In the genomic region with DNA sequence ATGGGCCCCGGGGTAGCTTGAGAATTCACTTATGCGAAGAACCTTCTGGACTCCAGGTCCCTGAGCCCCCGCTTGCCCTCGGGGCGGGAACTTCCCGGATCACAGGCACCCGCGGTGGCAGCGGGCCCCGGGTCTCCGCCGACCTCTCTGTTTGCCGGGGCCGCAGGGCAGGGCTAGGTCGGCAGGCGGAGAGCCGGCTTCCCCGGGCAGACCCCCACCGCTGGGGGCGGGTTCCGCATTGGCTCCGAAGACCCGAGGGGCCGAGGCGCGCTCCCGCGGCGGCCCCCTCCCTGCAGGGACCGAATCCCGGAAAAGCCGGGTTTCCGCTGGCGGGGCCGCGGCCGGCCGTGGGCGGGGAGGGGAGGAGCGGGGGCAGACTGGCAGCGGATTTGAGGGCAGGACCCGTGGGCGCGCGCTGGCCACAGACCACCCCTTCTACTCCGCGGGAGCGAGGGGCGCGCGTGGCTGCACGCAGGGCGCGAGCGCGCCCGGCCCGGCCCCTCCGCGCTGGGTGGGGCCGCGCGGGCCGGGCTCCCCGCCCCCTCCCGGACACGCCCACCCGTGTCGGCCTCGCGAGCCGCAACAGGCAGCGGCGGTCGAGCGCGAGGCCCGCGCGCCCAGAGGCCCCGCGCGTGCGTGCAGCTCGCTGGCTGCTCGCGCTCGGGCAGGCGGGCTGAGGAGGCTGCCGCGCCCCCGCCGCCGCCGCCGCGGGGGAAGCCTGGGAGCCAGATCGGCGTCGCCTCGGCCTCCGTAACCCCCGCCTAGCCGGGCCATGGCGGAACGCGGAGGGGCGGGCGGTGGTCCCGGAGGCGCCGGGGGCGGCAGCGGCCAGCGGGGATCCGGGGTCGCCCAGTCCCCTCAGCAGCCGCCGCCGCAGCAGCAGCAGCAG, we compare ENCODE assay signal across 1 cellular context.
A peak's percentile ranks its signal among the peaks of the same experiment; 100 is the strongest.
TF ChIP-seq lines count a peak whose summit lies in the region.

A gene (plus strand): TSS at position 558 of the 889 bp plus-strand sequence. CDS start 215 bp downstream, at position 773.

TF ChIP-seq in GM12878, 131 proteins besides CTCF, POLR2A, EP300 and RAD21 (continued from another document and continues in another):
- TF ChIP-seq IKZF2 (IDR thresholded peaks at IDR 0.05) = 0 out of 4 replicates have a peak, but pooled peaks of 1 of the 2 experiments have one; percentile 29
- TF ChIP-seq ZZZ3 (IDR thresholded peaks at IDR 0.05; ENCODE audit: control insufficient read depth, insufficient read length, low read depth) = no peak
- TF ChIP-seq, protein P1, sequence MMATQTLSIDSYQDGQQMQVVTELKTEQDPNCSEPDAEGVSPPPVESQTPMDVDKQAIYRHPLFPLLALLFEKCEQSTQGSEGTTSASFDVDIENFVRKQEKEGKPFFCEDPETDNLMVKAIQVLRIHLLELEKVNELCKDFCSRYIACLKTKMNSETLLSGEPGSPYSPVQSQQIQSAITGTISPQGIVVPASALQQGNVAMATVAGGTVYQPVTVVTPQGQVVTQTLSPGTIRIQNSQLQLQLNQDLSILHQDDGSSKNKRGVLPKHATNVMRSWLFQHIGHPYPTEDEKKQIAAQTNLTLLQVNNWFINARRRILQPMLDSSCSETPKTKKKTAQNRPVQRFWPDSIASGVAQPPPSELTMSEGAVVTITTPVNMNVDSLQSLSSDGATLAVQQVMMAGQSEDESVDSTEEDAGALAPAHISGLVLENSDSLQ (IDR thresholded peaks at IDR 0.05) = peak; percentile 26; the same call in 1 of the 2 replicates
- TF ChIP-seq BCL11A (IDR thresholded peaks at IDR 0.05; ENCODE audit: low read depth, low read length) = no peak
- peak; percentile 26; the same call in 1 of the 2 replicates for TF ChIP-seq NR2C1 (IDR thresholded peaks at IDR 0.05)
- no peak for TF ChIP-seq FOXM1 (IDR thresholded peaks at IDR 0.05; ENCODE audit: low read depth, low read length)
- no peak for TF ChIP-seq MYB (IDR thresholded peaks at IDR 0.05; ENCODE audit: borderline replicate concordance, low read depth, low read length)
- TF ChIP-seq, protein P2, sequence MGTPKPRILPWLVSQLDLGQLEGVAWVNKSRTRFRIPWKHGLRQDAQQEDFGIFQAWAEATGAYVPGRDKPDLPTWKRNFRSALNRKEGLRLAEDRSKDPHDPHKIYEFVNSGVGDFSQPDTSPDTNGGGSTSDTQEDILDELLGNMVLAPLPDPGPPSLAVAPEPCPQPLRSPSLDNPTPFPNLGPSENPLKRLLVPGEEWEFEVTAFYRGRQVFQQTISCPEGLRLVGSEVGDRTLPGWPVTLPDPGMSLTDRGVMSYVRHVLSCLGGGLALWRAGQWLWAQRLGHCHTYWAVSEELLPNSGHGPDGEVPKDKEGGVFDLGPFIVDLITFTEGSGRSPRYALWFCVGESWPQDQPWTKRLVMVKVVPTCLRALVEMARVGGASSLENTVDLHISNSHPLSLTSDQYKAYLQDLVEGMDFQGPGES (IDR thresholded peaks at IDR 0.05) = no peak
- no peak for TF ChIP-seq HDAC6 (IDR thresholded peaks at IDR 0.05; ENCODE audit: unreplicated experiment)
- TF ChIP-seq IRF4 (IDR thresholded peaks at IDR 0.05; ENCODE audit: low read depth, low read length) = no peak
- 0 out of 2 replicates have a peak, but pooled peaks have one; percentile 9 for TF ChIP-seq TCF3 (IDR thresholded peaks at IDR 0.05; ENCODE audit: borderline replicate concordance, insufficient read depth, low read depth, low read length)
- no peak; the same call in 1 of the 2 replicates for TF ChIP-seq RB1 (IDR thresholded peaks at IDR 0.05; ENCODE audit: borderline replicate concordance)
- no peak for TF ChIP-seq ZNF217 (IDR thresholded peaks at IDR 0.05)
- TF ChIP-seq DPF2 (IDR thresholded peaks at IDR 0.05) = peak; percentile 54; the same call in 1 of the 2 replicates
- 0 out of 2 replicates have a peak, but pooled peaks have one; percentile 16 for TF ChIP-seq NRF1 (conservative IDR thresholded peaks at IDR 0.05; ENCODE audit: low read depth, low read length)
- TF ChIP-seq GATAD2B (conservative IDR thresholded peaks at IDR 0.05; ENCODE audit: low read depth) = peak; percentile 48; the same call in 1 of the 2 replicates
- peak; percentile 65; the same call in 1 of the 2 replicates for TF ChIP-seq NR2F1 (conservative IDR thresholded peaks at IDR 0.05)
- TF ChIP-seq GABPA (IDR thresholded peaks at IDR 0.05; ENCODE audit: low read depth) = no peak
- TF ChIP-seq RFX5 (IDR thresholded peaks at IDR 0.05; ENCODE audit: low read depth, low read length) = no peak
- TF ChIP-seq EGR1 (IDR thresholded peaks at IDR 0.05; ENCODE audit: borderline replicate concordance in 1 of 2, low read depth in 2 of 2, low read length in 2 of 2) = peak in 1 of 2 experiments; percentile 91; a peak in 2 of 3 replicates
- TF ChIP-seq ZBED1 (IDR thresholded peaks at IDR 0.05; ENCODE audit: borderline replicate concordance) = peak; percentile 21; the same call in 1 of the 2 replicates
- TF ChIP-seq, protein P3, sequence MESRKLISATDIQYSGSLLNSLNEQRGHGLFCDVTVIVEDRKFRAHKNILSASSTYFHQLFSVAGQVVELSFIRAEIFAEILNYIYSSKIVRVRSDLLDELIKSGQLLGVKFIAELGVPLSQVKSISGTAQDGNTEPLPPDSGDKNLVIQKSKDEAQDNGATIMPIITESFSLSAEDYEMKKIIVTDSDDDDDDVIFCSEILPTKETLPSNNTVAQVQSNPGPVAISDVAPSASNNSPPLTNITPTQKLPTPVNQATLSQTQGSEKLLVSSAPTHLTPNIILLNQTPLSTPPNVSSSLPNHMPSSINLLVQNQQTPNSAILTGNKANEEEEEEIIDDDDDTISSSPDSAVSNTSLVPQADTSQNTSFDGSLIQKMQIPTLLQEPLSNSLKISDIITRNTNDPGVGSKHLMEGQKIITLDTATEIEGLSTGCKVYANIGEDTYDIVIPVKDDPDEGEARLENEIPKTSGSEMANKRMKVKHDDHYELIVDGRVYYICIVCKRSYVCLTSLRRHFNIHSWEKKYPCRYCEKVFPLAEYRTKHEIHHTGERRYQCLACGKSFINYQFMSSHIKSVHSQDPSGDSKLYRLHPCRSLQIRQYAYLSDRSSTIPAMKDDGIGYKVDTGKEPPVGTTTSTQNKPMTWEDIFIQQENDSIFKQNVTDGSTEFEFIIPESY (IDR thresholded peaks at IDR 0.05) = no peak
- TF ChIP-seq, protein P4, sequence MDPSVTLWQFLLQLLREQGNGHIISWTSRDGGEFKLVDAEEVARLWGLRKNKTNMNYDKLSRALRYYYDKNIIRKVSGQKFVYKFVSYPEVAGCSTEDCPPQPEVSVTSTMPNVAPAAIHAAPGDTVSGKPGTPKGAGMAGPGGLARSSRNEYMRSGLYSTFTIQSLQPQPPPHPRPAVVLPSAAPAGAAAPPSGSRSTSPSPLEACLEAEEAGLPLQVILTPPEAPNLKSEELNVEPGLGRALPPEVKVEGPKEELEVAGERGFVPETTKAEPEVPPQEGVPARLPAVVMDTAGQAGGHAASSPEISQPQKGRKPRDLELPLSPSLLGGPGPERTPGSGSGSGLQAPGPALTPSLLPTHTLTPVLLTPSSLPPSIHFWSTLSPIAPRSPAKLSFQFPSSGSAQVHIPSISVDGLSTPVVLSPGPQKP (IDR thresholded peaks at IDR 0.05; ENCODE audit: low read depth, low read length) = 0 out of 2 replicates have a peak, but pooled peaks have one; percentile 12
- peak; percentile 23 to 84; a peak in 3 of 4 replicates for TF ChIP-seq BHLHE40 (IDR thresholded peaks at IDR 0.05; ENCODE audit: borderline replicate concordance in 1 of 2, low read depth in 2 of 2, low read length in 1 of 2)
- no peak for TF ChIP-seq WRNIP1 (IDR thresholded peaks at IDR 0.05; ENCODE audit: borderline replicate concordance, low read depth, low read length)
- peak; percentile 44 for TF ChIP-seq RUNX3 (IDR thresholded peaks at IDR 0.05; ENCODE audit: low read length)
- TF ChIP-seq RBBP5 (conservative IDR thresholded peaks at IDR 0.05) = no peak
- 0 out of 2 replicates have a peak, but pooled peaks have one; percentile 67 for TF ChIP-seq SMARCA5 (IDR thresholded peaks at IDR 0.05)
- peak; percentile 50; the same call in 1 of the 2 replicates for TF ChIP-seq PML (IDR thresholded peaks at IDR 0.05; ENCODE audit: low read length)
- TF ChIP-seq CHD2 (IDR thresholded peaks at IDR 0.05; ENCODE audit: borderline replicate concordance, low read depth, low read length) = peak; percentile 67; the same call in 1 of the 2 replicates
- 0 out of 2 replicates have a peak, but pooled peaks have one; percentile 27 for TF ChIP-seq TAF1 (IDR thresholded peaks at IDR 0.05; ENCODE audit: borderline replicate concordance, low read depth, low read length)
- TF ChIP-seq, protein P5, sequence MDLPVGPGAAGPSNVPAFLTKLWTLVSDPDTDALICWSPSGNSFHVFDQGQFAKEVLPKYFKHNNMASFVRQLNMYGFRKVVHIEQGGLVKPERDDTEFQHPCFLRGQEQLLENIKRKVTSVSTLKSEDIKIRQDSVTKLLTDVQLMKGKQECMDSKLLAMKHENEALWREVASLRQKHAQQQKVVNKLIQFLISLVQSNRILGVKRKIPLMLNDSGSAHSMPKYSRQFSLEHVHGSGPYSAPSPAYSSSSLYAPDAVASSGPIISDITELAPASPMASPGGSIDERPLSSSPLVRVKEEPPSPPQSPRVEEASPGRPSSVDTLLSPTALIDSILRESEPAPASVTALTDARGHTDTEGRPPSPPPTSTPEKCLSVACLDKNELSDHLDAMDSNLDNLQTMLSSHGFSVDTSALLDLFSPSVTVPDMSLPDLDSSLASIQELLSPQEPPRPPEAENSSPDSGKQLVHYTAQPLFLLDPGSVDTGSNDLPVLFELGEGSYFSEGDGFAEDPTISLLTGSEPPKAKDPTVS (IDR thresholded peaks at IDR 0.05; ENCODE audit: low read depth, low read length) = 0 out of 2 replicates have a peak, but pooled peaks have one; percentile 55
- TF ChIP-seq, protein P6, sequence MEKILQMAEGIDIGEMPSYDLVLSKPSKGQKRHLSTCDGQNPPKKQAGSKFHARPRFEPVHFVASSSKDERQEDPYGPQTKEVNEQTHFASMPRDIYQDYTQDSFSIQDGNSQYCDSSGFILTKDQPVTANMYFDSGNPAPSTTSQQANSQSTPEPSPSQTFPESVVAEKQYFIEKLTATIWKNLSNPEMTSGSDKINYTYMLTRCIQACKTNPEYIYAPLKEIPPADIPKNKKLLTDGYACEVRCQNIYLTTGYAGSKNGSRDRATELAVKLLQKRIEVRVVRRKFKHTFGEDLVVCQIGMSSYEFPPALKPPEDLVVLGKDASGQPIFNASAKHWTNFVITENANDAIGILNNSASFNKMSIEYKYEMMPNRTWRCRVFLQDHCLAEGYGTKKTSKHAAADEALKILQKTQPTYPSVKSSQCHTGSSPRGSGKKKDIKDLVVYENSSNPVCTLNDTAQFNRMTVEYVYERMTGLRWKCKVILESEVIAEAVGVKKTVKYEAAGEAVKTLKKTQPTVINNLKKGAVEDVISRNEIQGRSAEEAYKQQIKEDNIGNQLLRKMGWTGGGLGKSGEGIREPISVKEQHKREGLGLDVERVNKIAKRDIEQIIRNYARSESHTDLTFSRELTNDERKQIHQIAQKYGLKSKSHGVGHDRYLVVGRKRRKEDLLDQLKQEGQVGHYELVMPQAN (conservative IDR thresholded peaks at IDR 0.05) = peak; percentile 14
- TF ChIP-seq MXI1 (IDR thresholded peaks at IDR 0.05; ENCODE audit: low read depth, low read length) = peak; percentile 30; the same call in 1 of the 2 replicates
- no peak for TF ChIP-seq SREBF2 (IDR thresholded peaks at IDR 0.05; ENCODE audit: low read length)
- TF ChIP-seq CREB1 (IDR thresholded peaks at IDR 0.05; ENCODE audit: low read depth) = no peak
- peak; percentile 87 for TF ChIP-seq BACH1 (IDR thresholded peaks at IDR 0.05; ENCODE audit: borderline replicate concordance)
- TF ChIP-seq IKZF1 (conservative IDR thresholded peaks at IDR 0.05) = peak; percentile 80
- no peak for TF ChIP-seq CEBPB (IDR thresholded peaks at IDR 0.05; ENCODE audit: borderline replicate concordance in 1 of 2, low read depth in 2 of 2, low read length in 2 of 2)
- TF ChIP-seq JUND (IDR thresholded peaks at IDR 0.05; ENCODE audit: low read depth, low read length) = no peak
- TF ChIP-seq EZH2 (IDR thresholded peaks at IDR 0.05; ENCODE audit: borderline replicate concordance, control insufficient read depth, low read depth, low read length) = no peak
- TF ChIP-seq, protein P7, sequence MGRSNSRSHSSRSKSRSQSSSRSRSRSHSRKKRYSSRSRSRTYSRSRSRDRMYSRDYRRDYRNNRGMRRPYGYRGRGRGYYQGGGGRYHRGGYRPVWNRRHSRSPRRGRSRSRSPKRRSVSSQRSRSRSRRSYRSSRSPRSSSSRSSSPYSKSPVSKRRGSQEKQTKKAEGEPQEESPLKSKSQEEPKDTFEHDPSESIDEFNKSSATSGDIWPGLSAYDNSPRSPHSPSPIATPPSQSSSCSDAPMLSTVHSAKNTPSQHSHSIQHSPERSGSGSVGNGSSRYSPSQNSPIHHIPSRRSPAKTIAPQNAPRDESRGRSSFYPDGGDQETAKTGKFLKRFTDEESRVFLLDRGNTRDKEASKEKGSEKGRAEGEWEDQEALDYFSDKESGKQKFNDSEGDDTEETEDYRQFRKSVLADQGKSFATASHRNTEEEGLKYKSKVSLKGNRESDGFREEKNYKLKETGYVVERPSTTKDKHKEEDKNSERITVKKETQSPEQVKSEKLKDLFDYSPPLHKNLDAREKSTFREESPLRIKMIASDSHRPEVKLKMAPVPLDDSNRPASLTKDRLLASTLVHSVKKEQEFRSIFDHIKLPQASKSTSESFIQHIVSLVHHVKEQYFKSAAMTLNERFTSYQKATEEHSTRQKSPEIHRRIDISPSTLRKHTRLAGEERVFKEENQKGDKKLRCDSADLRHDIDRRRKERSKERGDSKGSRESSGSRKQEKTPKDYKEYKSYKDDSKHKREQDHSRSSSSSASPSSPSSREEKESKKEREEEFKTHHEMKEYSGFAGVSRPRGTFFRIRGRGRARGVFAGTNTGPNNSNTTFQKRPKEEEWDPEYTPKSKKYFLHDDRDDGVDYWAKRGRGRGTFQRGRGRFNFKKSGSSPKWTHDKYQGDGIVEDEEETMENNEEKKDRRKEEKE (IDR thresholded peaks at IDR 0.05) = 0 out of 2 replicates have a peak, but pooled peaks have one; percentile 3
- TF ChIP-seq, protein P8, sequence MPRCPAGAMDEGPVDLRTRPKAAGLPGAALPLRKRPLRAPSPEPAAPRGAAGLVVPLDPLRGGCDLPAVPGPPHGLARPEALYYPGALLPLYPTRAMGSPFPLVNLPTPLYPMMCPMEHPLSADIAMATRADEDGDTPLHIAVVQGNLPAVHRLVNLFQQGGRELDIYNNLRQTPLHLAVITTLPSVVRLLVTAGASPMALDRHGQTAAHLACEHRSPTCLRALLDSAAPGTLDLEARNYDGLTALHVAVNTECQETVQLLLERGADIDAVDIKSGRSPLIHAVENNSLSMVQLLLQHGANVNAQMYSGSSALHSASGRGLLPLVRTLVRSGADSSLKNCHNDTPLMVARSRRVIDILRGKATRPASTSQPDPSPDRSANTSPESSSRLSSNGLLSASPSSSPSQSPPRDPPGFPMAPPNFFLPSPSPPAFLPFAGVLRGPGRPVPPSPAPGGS (IDR thresholded peaks at IDR 0.05; ENCODE audit: borderline replicate concordance, insufficient read depth, low read depth, low read length, poor library complexity, severe bottlenecking) = peak; percentile 16
- peak; percentile 28; the same call in 1 of the 2 replicates for TF ChIP-seq YY1 (IDR thresholded peaks at IDR 0.05; ENCODE audit: low read depth, low read length)
